Comparison of ENCODE assay signal across 15 cellular contexts in genomic region chr7:84154991-84155781, GRCh38.
"Had no signal": no experiment of that assay in that cellular context is flagged by ENCODE, and none has a peak within 500 bp of the region (broad histone marks: within the 10 kb centered on the region; RNA-seq: fewer than 3 reads in every experiment).

No MANE protein-coding gene starts in this region.

- H2AFZ ChIP-seq: parathyroid adenoma had no signal

- H3K9ac ChIP-seq: parathyroid adenoma had no signal

- H3K27me3 Mint-ChIP-seq: naive B cell, T-cell had no signal

- H3K27ac Mint-ChIP-seq: T-cell had no signal

- H3K9me3 ChIP-seq: tibial nerve had no signal

- H3K4me1 Mint-ChIP-seq: naive B cell, T-cell had no signal

- H3K27ac ChIP-seq: parathyroid adenoma, skin epidermis, tibial nerve had no signal

- H3K79me2 ChIP-seq: parathyroid adenoma had no signal

- H3K4me1 ChIP-seq: parathyroid adenoma, tibial nerve had no signal

- DNase-seq: activated CD4-positive, CD25-positive, alpha-beta regulatory T cell treated with anti-CD3 and anti-CD28 coated beads, Interleukin-2, amount 50 U/mL, for 72 hours; activated naive CD4-positive, alpha-beta T cell treated with Interleukin-2 at 50 U/mL for 16 hours; naive B cell; retina; stimulated activated CD4-positive, alpha-beta T cell treated with anti-CD3 and anti-CD28 coated beads, Interleukin-15, amount 100 ng/mL, for 24 hours; stimulated activated CD4-positive, alpha-beta T cell treated with anti-CD3 and anti-CD28 coated beads, Interleukin-4, amount 100 ng/mL, for 1 hour; stimulated activated naive CD4-positive, alpha-beta T cell treated with Interleukin-2 at 50 U/mL for 16 hours; substantia nigra; T-cell; T-helper 9 cell had no signal

- ATAC-seq: T-cell had no signal

- H3K4me3 ChIP-seq: lung, skin epidermis, tibial nerve had no signal

- H3K4me3 Mint-ChIP-seq: naive B cell, T-cell had no signal

- H3K27me3 ChIP-seq: tibial nerve had no signal

- FAIRE-seq: islet of Langerhans had no signal

- H3K36me3 Mint-ChIP-seq: naive B cell, T-cell had no signal

- H3K36me3 ChIP-seq: tibial nerve had no signal
